In the genomic region with DNA sequence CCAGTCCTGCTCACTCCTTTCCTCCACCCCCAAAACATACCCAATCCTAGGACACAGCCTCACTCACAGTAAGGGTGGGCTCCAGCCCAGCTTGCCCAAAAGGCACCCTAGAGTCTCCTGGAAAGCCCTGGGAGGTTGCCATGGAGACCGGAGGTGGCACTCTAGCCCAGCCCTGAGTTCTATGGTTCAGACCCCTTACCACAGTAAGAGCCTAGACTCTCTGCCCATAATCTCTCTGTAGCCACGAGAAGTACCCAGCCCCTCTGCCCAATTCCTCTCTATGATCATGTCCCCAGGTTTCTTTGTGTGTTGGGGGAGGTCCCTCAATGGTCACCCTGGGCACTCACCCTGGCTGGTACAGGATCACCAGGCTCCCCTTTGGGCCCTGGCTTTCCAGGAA, we compare ENCODE assay signal across 1 cellular context.
TF ChIP-seq lines count a peak whose summit lies in the region.

No MANE protein-coding gene starts in this region.

TF ChIP-seq in endothelial cell of umbilical vein, 7 proteins besides CTCF, POLR2A, EP300 and RAD21:
- TF ChIP-seq GATA2 (IDR thresholded peaks at IDR 0.05; ENCODE audit: insufficient read depth, insufficient read length, low read depth, low read length) (no peak), MYC (IDR thresholded peaks at IDR 0.05; ENCODE audit: low read depth, low read length) (no peak), POLR2AphosphoS5 (IDR thresholded peaks at IDR 0.05; ENCODE audit: insufficient read depth, low read depth, low read length) (no peak), EZH2 (IDR thresholded peaks at IDR 0.05; ENCODE audit: borderline replicate concordance, low read depth, low read length, severe bottlenecking) (no peak), FOS (IDR thresholded peaks at IDR 0.05; ENCODE audit: borderline replicate concordance, insufficient read depth, low read length) (no peak), MAX (IDR thresholded peaks at IDR 0.05; ENCODE audit: insufficient read depth, insufficient read length) (no peak), JUN (IDR thresholded peaks at IDR 0.05; ENCODE audit: borderline replicate concordance, insufficient read depth, insufficient read length, low read depth) (no peak)
